ENCODE assay signal across 24 cellular contexts in genomic region chr22:44305888-44306287, GRCh38. TPM values are rescaled to one million over a fixed set of nuclear protein-coding genes. Genes with fewer than 3 reads are reported as not detected.
DNase-seq lines count a peak whose midpoint lies in the region; ATAC-seq and TF ChIP-seq lines count a peak whose summit lies in the region.
"Had no signal": no experiment of that assay in that cellular context is flagged by ENCODE, and none has a peak within 500 bp of the region (broad histone marks: within the 10 kb centered on the region; RNA-seq: fewer than 3 reads in every experiment).

No MANE protein-coding gene starts in this region.

- H3K9me3 ChIP-seq in esophagus muscularis mucosa (no peaks in the 10 kb centered on the region), testis (no peaks in the 10 kb centered on the region)
- H3K9me3 ChIP-seq: left lung had no signal

- peaks cover 4% of the 10 kb centered on the region for H3K27me3 Mint-ChIP-seq in nephron (ENCODE audit: low read depth)
- no peaks in the 10 kb centered on the region for H3K27me3 Mint-ChIP-seq in WTC11 (ENCODE audit: low read depth)
- H3K27me3 Mint-ChIP-seq: activated CD4-positive, alpha-beta T cell treated with anti-CD3 and anti-CD28 coated beads, Interleukin-2, amount 10 ng/mL, durations not matched to agents 24 days and 14 days; activated CD8-positive, alpha-beta memory T cell treated with anti-CD3 and anti-CD28 coated beads, Interleukin-2, amount 10 ng/mL, durations not matched to agents 7 days and 5 days; activated naive CD4-positive, alpha-beta T cell treated with anti-CD3 and anti-CD28 coated beads, Interleukin-2, amount 50 U/mL, for 24 hours; CD4-positive, CD25-positive, alpha-beta regulatory T cell had no signal

- no peak overlapping the region for H3K4me3 Mint-ChIP-seq in nephron
- no peak overlapping the region for H3K4me3 Mint-ChIP-seq in WTC11
- H3K4me3 Mint-ChIP-seq: activated CD4-positive, alpha-beta T cell treated with anti-CD3 and anti-CD28 coated beads, Interleukin-2, amount 10 ng/mL, durations not matched to agents 24 days and 14 days; activated CD8-positive, alpha-beta memory T cell treated with anti-CD3 and anti-CD28 coated beads, Interleukin-2, amount 10 ng/mL, durations not matched to agents 7 days and 5 days; activated naive CD4-positive, alpha-beta T cell treated with anti-CD3 and anti-CD28 coated beads, Interleukin-2, amount 50 U/mL, for 24 hours; activated T-cell treated with anti-CD3 and anti-CD28 coated beads, Interleukin-2, amount 50 U/mL, for 72 hours; CD4-positive, CD25-positive, alpha-beta regulatory T cell had no signal

- H3K9me3 Mint-ChIP-seq in nephron (no peaks in the 10 kb centered on the region), WTC11 (no peaks in the 10 kb centered on the region)
- H3K9me3 Mint-ChIP-seq: activated CD4-positive, alpha-beta T cell treated with anti-CD3 and anti-CD28 coated beads, Interleukin-2, amount 10 ng/mL, durations not matched to agents 24 days and 14 days; activated naive CD4-positive, alpha-beta T cell treated with anti-CD3 and anti-CD28 coated beads, Interleukin-2, amount 50 U/mL, for 24 hours; activated T-cell treated with anti-CD3 and anti-CD28 coated beads, Interleukin-2, amount 50 U/mL, for 72 hours; CD4-positive, CD25-positive, alpha-beta regulatory T cell; IgD-negative memory B cell had no signal

- peak overlapping the region; percentile 79 to 89 (median 84) for H3K27ac ChIP-seq in esophagus muscularis mucosa (replicated peaks in 1 of 4)
- H3K27ac ChIP-seq in testis = no peak overlapping the region
- H3K27ac ChIP-seq: left lung had no signal

- DNase-seq in GM04503 (ENCODE audit: low read depth) (peak; percentile 37), esophagus muscularis mucosa (ENCODE audit: extremely low spot score) (no peak), testis (peak; percentile 69), cortex of kidney (lab: John Stamatoyannopoulos, UW) (no peak), DMS79 (lab: John Stamatoyannopoulos, UW) (no peak), WTC11 (ENCODE audit: low spot score) (no peak)
- DNase-seq: activated CD4-positive, alpha-beta T cell treated with anti-CD3 and anti-CD28 coated beads, Interleukin-2, amount 10 ng/mL, durations not matched to agents 24 days and 14 days; activated CD8-positive, alpha-beta memory T cell treated with anti-CD3 and anti-CD28 coated beads, Interleukin-2, amount 10 ng/mL, durations not matched to agents 7 days and 5 days; activated T-cell treated with anti-CD3 and anti-CD28 coated beads, Interleukin-2, amount 50 U/mL, for 72 hours; CD4-positive, CD25-positive, alpha-beta regulatory T cell; central memory CD4-positive, alpha-beta T cell; midbrain; NCI-H1105; NCI-H2029; NCI-H226; NCI-H774; stimulated activated CD8-positive, alpha-beta memory T cell treated with anti-CD3 and anti-CD28 coated beads, Interleukin-4, amount 100 ng/mL, for 48 hours had no signal

- TF ChIP-seq EP300 in esophagus muscularis mucosa (IDR thresholded peaks at IDR 0.05) = no peak

- no peak for ATAC-seq in WTC11
- ATAC-seq: activated CD8-positive, alpha-beta memory T cell treated with anti-CD3 and anti-CD28 coated beads, Interleukin-2, amount 10 ng/mL, durations not matched to agents 7 days and 5 days; activated T-cell treated with anti-CD3 and anti-CD28 coated beads, Interleukin-2, amount 50 U/mL, for 72 hours; left lung; SK-N-SH treated with all-trans-retinoic acid at 6 μM for 48 hours had no signal

- H3K4me1 ChIP-seq in esophagus muscularis mucosa (peaks cover 15 to 68% (median 60%) of the 10 kb centered on the region in 4 donors), testis (peaks cover 6% of the 10 kb centered on the region)

- 60% methylated on average over 10 of the region's 10 CpGs for whole genome bisulfite sequencing in esophagus muscularis mucosa
- 61 to 72% methylated on average over 10 of the region's 10 CpGs for WGBS in testis, 2 donors

- H3K27ac Mint-ChIP-seq in nephron = peak overlapping the region in 2 of 3 experiments; percentile 33 to 39
- no peak overlapping the region for H3K27ac Mint-ChIP-seq in WTC11
- H3K27ac Mint-ChIP-seq: activated CD4-positive, alpha-beta T cell treated with anti-CD3 and anti-CD28 coated beads, Interleukin-2, amount 10 ng/mL, durations not matched to agents 24 days and 14 days; activated CD8-positive, alpha-beta memory T cell treated with anti-CD3 and anti-CD28 coated beads, Interleukin-2, amount 10 ng/mL, durations not matched to agents 7 days and 5 days; activated naive CD4-positive, alpha-beta T cell treated with anti-CD3 and anti-CD28 coated beads, Interleukin-2, amount 50 U/mL, for 24 hours; activated T-cell treated with anti-CD3 and anti-CD28 coated beads, Interleukin-2, amount 50 U/mL, for 72 hours; CD4-positive, CD25-positive, alpha-beta regulatory T cell; progenitor cell of endocrine pancreas had no signal

- intact Hi-C loops in esophagus muscularis mucosa (cut with DNase I) = no loop called here
- intact Hi-C loops in testis (cut with DNase I; ENCODE audit: low total_unique reads) = no loop called here

- no peak overlapping the region for H3K4me3 ChIP-seq in esophagus muscularis mucosa
- H3K4me3 ChIP-seq in testis = no peak overlapping the region
- H3K4me3 ChIP-seq: left lung had no signal

- POLR2A ChIA-PET in WTC11 (lab: Charles Lee) = interaction anchor here (0.7 kb wide), 1 partner anchor 80 kb away, joined by 3 read pairs; no protein-coding TSS in a partner anchor

- TF ChIP-seq POLR2A in esophagus muscularis mucosa (IDR thresholded peaks at IDR 0.05; ENCODE audit: low read depth) (no peak), testis (IDR thresholded peaks at IDR 0.05) (no peak)

- H3K27me3 ChIP-seq in esophagus muscularis mucosa = no peaks in the 10 kb centered on the region
- no peaks in the 10 kb centered on the region for H3K27me3 ChIP-seq in testis

- CTCF ChIA-PET in WTC11 (lab: Charles Lee) = interaction anchor here (0.8 to 2.3 kb wide), 3 partner anchors 20 to 220 kb away, joined by 3 to 6 read pairs (median 3); no protein-coding TSS in a partner anchor

- H3K36me3 ChIP-seq in esophagus muscularis mucosa (no peaks in the 10 kb centered on the region), testis (ENCODE audit: low read depth, missing control alignments) (no peaks in the 10 kb centered on the region)
- H3K36me3 ChIP-seq: left lung had no signal

- no peak for TF ChIP-seq CTCF in esophagus muscularis mucosa (IDR thresholded peaks at IDR 0.05)
- TF ChIP-seq CTCF in nephron (IDR thresholded peaks at IDR 0.05; ENCODE audit: unreplicated experiment in 3 of 3) = no peak
- no peak for TF ChIP-seq CTCF in testis (IDR thresholded peaks at IDR 0.05)
- TF ChIP-seq CTCF in WTC11 (IDR thresholded peaks at IDR 0.05) = no peak

- H3K4me1 Mint-ChIP-seq in nephron = peaks cover 21% of the 10 kb centered on the region
- peaks cover 3% of the 10 kb centered on the region for H3K4me1 Mint-ChIP-seq in WTC11
- H3K4me1 Mint-ChIP-seq: activated CD4-positive, alpha-beta T cell treated with anti-CD3 and anti-CD28 coated beads, Interleukin-2, amount 10 ng/mL, durations not matched to agents 24 days and 14 days; activated naive CD4-positive, alpha-beta T cell treated with anti-CD3 and anti-CD28 coated beads, Interleukin-2, amount 50 U/mL, for 24 hours; CD4-positive, CD25-positive, alpha-beta regulatory T cell had no signal

- H3K36me3 Mint-ChIP-seq in nephron (ENCODE audit: low read depth) (no peaks in the 10 kb centered on the region), WTC11 (no peaks in the 10 kb centered on the region)
- H3K36me3 Mint-ChIP-seq: activated CD8-positive, alpha-beta memory T cell treated with anti-CD3 and anti-CD28 coated beads, Interleukin-2, amount 10 ng/mL, durations not matched to agents 7 days and 5 days; activated naive CD4-positive, alpha-beta T cell treated with anti-CD3 and anti-CD28 coated beads, Interleukin-2, amount 50 U/mL, for 24 hours; CD4-positive, CD25-positive, alpha-beta regulatory T cell had no signal

TF ChIP-seq in WTC11, 78 proteins besides CTCF, POLR2A, EP300 and RAD21 (continues in another document):
- no peak for TF ChIP-seq NFYB (CRISPR knock-in tag; conservative IDR thresholded peaks at IDR 0.05; ENCODE audit: low read depth)
- no peak for TF ChIP-seq ERG (CRISPR knock-in tag; IDR thresholded peaks at IDR 0.05)
- no peak for TF ChIP-seq USF2 (CRISPR knock-in tag; IDR thresholded peaks at IDR 0.05)
- no peak for TF ChIP-seq NR2C2 (CRISPR knock-in tag; IDR thresholded peaks at IDR 0.05)
- no peak for TF ChIP-seq TP53 (CRISPR knock-in tag; IDR thresholded peaks at IDR 0.05)
- TF ChIP-seq RELA (CRISPR knock-in tag; IDR thresholded peaks at IDR 0.05; ENCODE audit: borderline replicate concordance) = no peak
- no peak for TF ChIP-seq RORB (CRISPR knock-in tag; IDR thresholded peaks at IDR 0.05)

RNA-seq across cellular contexts. Expression of gene SHISAL1, which starts 6.9 kb away (rescaled TPM):
- total RNA-seq in esophagus muscularis mucosa (10 to 100 TPM in 3 of 4 donors, 1 to 10 TPM in 1; 6.6 to 20.4 (median 12.4) TPM), testis (1 to 10 TPM; 3.0 to 3.9 TPM), WTC11 (2021) (1.8 to 2.7 TPM (median 1.8 TPM) in 3 replicates)
- polyA plus RNA-seq in testis (ENCODE audit: insufficient read depth, low read depth, low replicate concordance) = 3.1 TPM
- total RNA-seq: activated CD4-positive, alpha-beta T cell treated with anti-CD3 and anti-CD28 coated beads, Interleukin-2, amount 10 ng/mL, durations not matched to agents 24 days and 14 days; activated CD8-positive, alpha-beta memory T cell treated with anti-CD3 and anti-CD28 coated beads, Interleukin-2, amount 10 ng/mL, durations not matched to agents 7 days and 5 days; activated T-cell treated with anti-CD3 and anti-CD28 coated beads, Interleukin-2, amount 50 U/mL, for 72 hours; CD4-positive, CD25-positive, alpha-beta regulatory T cell; T-helper 2 cell treated with Interferon-gamma antibody and Interleukin-4, amounts not matched to agents 100 ng/mL and 5 ng/mL, for 36 hours had no signal
- polyA plus RNA-seq: CD4-positive, CD25-positive, alpha-beta regulatory T cell; IgD-negative memory B cell had no signal

Comparison
In these comparisons a context has a peak if more than half of its experiments do, and no peak if none do; other contexts are left out.
1. DNase-seq: peak in GM04503 (single experiment) and testis (single experiment); none in esophagus muscularis mucosa (single experiment), cortex of kidney (single experiment), DMS79 (single experiment) and WTC11 (single experiment).
2. H3K27ac ChIP-seq: peak in esophagus muscularis mucosa (4 of 4); none in testis (0 of 2).